Comparison of ENCODE assay signal across 8 cellular contexts in genomic region chr3:182792901-182793662, GRCh38. TPM values are rescaled to one million over a fixed set of nuclear protein-coding genes. Genes with fewer than 3 reads are reported as not detected.
DNase-seq lines count a peak whose midpoint lies in the region; ATAC-seq, FAIRE-seq and TF ChIP-seq lines count a peak whose summit lies in the region.

ATP11B (plus strand) TSS chr3:182793504; CDS start chr3:182793760, 256 bp downstream.

- peak within 1 kb of the TSS; percentile 92 for H4K5ac ChIP-seq in H1 (ENCODE audit: insufficient read length, low read depth, low read length)
- peak within 1 kb of the TSS; percentile 78 for H4K5ac ChIP-seq in mesendoderm (ENCODE audit: low read length)

- H3K4me1 Mint-ChIP-seq in CD8-positive, alpha-beta memory T cell: peaks cover 37 to 39% (median 38%) of the 10 kb centered on the region in 3 donors

- peaks cover 2 to 6% of the 10 kb centered on the region in 2 donors for H3K27me3 Mint-ChIP-seq in CD8-positive, alpha-beta memory T cell

- H3K4me3 Mint-ChIP-seq in CD8-positive, alpha-beta memory T cell: peak within 1 kb of the TSS; percentile 96 to 100 (median 98)

- H3K79me2 ChIP-seq in H1 (ENCODE audit: control insufficient read depth in 1 of 2, insufficient read depth in 2 of 2, low read length in 2 of 2) (peaks cover 0 to 6% of the 10 kb centered on the region in 2 experiments; a peak in 1 of 4 replicates), mesendoderm (ENCODE audit: control insufficient read depth, insufficient read depth, low read length) (no peaks in the 10 kb centered on the region)

- H3K14ac ChIP-seq in H1 (ENCODE audit: insufficient read length): no peak within 1 kb of the TSS

- no peaks in the 10 kb centered on the region for H3K9me3 ChIP-seq in CD8-positive, alpha-beta memory T cell (ENCODE audit: low read length)
- H3K9me3 ChIP-seq in H1 (ENCODE audit: insufficient read depth in 2 of 2, low read depth in 1 of 2, low read length in 1 of 2): no peaks in the 10 kb centered on the region

- ATAC-seq in GM19397 (IDR thresholded peaks at IDR 0.05; ENCODE audit: unreplicated experiment) (peak; percentile 81), HG03521 (IDR thresholded peaks at IDR 0.05; ENCODE audit: unreplicated experiment) (peak; percentile 63)

- H2BK20ac ChIP-seq in H1 (ENCODE audit: low read length): no peak within 1 kb of the TSS

- TF ChIP-seq POLR2A in H1 (IDR thresholded peaks at IDR 0.05; ENCODE audit: control extremely low read depth in 1 of 2, low read depth in 2 of 2, low read length in 2 of 2): no peak; a peak in 1 of 3 replicates

- peak within 1 kb of the TSS; percentile 93 for H3K4me3 ChIP-seq in CD8-positive, alpha-beta memory T cell (ENCODE audit: low read length)
- H3K4me3 ChIP-seq in H1 (ENCODE audit: extremely low read depth in 1 of 4, insufficient read depth in 2 of 4, low read depth in 3 of 4, low read length in 4 of 4): peak within 1 kb of the TSS; percentile 81 to 98 (median 96)
- peak within 1 kb of the TSS; percentile 87 for H3K4me3 ChIP-seq in mesendoderm (ENCODE audit: low read length)

- no peak for TF ChIP-seq EP300 in H1 (IDR thresholded peaks at IDR 0.05; ENCODE audit: borderline replicate concordance in 1 of 2, low read depth in 2 of 2, low read length in 2 of 2)

- H3K36me3 ChIP-seq in CD8-positive, alpha-beta memory T cell (ENCODE audit: insufficient read depth, low read length): no peaks in the 10 kb centered on the region
- H3K36me3 ChIP-seq in H1 (ENCODE audit: control insufficient read depth in 2 of 4, insufficient read depth in 4 of 4, low read length in 3 of 4): no peaks in the 10 kb centered on the region
- no peaks in the 10 kb centered on the region for H3K36me3 ChIP-seq in mesendoderm (ENCODE audit: control insufficient read depth, insufficient read depth, low read length)

- peaks cover 0 to 17% (median 6%) of the 10 kb centered on the region in 3 donors for H3K36me3 Mint-ChIP-seq in CD8-positive, alpha-beta memory T cell

- no peak for FAIRE-seq in H1 (lab: Jason Lieb, UNC)

- no peak within 1 kb of the TSS for H4K91ac ChIP-seq in H1 (replicated peaks; ENCODE audit: insufficient read length, low read length)

- H2AK5ac ChIP-seq in H1 (ENCODE audit: low read depth, low read length) (peak within 1 kb of the TSS; percentile 11; the same call in 1 of the 2 replicates), mesendoderm (ENCODE audit: low read length) (no peak within 1 kb of the TSS)

- H2BK12ac ChIP-seq in H1 (ENCODE audit: low read depth, low read length): no peak within 1 kb of the TSS

- WGBS in H1 (ENCODE audit: extremely low coverage in 1 of 2, insufficient coverage in 1 of 2, insufficient read length in 1 of 2, insufficient replicate concordance in 2 of 2, low coverage in 1 of 2, low lambda C conversion rate in 2 of 2, missing lambda C conversion rate in 1 of 2), 2 experiments: 2% methylated on average over 26 of the region's 74 CpGs; no CpG with 5 or more reads in 1 of the 2 experiments
- WGBS in mesendoderm (ENCODE audit: extremely low coverage, insufficient coverage, low lambda C conversion rate): no CpG with 5 or more reads among the region's 74 CpGs

- H2BK120ac ChIP-seq in H1 (replicated peaks; ENCODE audit: low read depth, low read length): no peak within 1 kb of the TSS
- no peak within 1 kb of the TSS for H2BK120ac ChIP-seq in mesendoderm (ENCODE audit: low read depth, low read length)

- no peaks in the 10 kb centered on the region for H3K79me1 ChIP-seq in H1 (ENCODE audit: low read depth, low read length)
- peaks cover 2% of the 10 kb centered on the region for H3K79me1 ChIP-seq in mesendoderm (ENCODE audit: low read length)

- no peak within 1 kb of the TSS for H3K23ac ChIP-seq in H1 (ENCODE audit: insufficient read length)
- H3K23ac ChIP-seq in mesendoderm (ENCODE audit: low read length): no peak within 1 kb of the TSS

- H3K27ac ChIP-seq in CD8-positive, alpha-beta memory T cell (ENCODE audit: low read depth, low read length): peak within 1 kb of the TSS; percentile 96
- H3K27ac ChIP-seq in H1 (ENCODE audit: low read depth, low read length) (peak within 1 kb of the TSS; percentile 18; the same call in 1 of the 2 replicates), mesendoderm (ENCODE audit: low read depth, low read length) (peak within 1 kb of the TSS; percentile 37)

- H3K4me1 ChIP-seq in CD8-positive, alpha-beta memory T cell (ENCODE audit: insufficient read depth, low read length): peaks cover 31% of the 10 kb centered on the region
- H3K4me1 ChIP-seq in H1 (replicated peaks in 1 of 4; ENCODE audit: control insufficient read depth in 3 of 4, insufficient read depth in 4 of 4, low read length in 3 of 4) (peaks cover 0 to 3% (median 0%) of the 10 kb centered on the region in 4 experiments; a peak in 2 of 7 replicates), mesendoderm (ENCODE audit: control insufficient read depth, low read depth, low read length) (no peaks in the 10 kb centered on the region)

- TF ChIP-seq RAD21 in H1 (IDR thresholded peaks at IDR 0.05 in 1 of 2, conservative IDR thresholded peaks at IDR 0.05 in 1 of 2; ENCODE audit: low read depth in 2 of 2, low read length in 2 of 2): no peak

- H3K56ac ChIP-seq in H1 (replicated peaks; ENCODE audit: insufficient read length, low read depth, low read length) (peak within 1 kb of the TSS; percentile 33), mesendoderm (ENCODE audit: low read length) (peak within 1 kb of the TSS; percentile 83)

- H3K9ac ChIP-seq in H1 (replicated peaks in 1 of 4; ENCODE audit: extremely low read depth in 1 of 4, low read depth in 3 of 4, low read length in 3 of 4): peak within 1 kb of the TSS; percentile 67 to 91 (median 78)
- H3K9ac ChIP-seq in mesendoderm (ENCODE audit: low read length): peak within 1 kb of the TSS; percentile 75

- H4K8ac ChIP-seq in H1 (ENCODE audit: extremely low read depth, insufficient read depth, low read length): peak within 1 kb of the TSS; percentile 97
- peak within 1 kb of the TSS; percentile 94 for H4K8ac ChIP-seq in mesendoderm (ENCODE audit: low read depth, low read length)

- H2BK5ac ChIP-seq in H1 (ENCODE audit: low read depth, low read length) (peak within 1 kb of the TSS; percentile 8; the same call in 1 of the 2 replicates), mesendoderm (ENCODE audit: low read length) (no peak within 1 kb of the TSS)

- POLR2A ChIA-PET in CD8-positive, alpha-beta memory T cell (lab: Charles Lee): interaction anchor here (0.9 to 1.4 kb wide), 5 partner anchors 50 to 1880 kb away, joined by 3 to 5 read pairs (median 4); partner anchors contain the start of gene FXR1
- POLR2A ChIA-PET in H1 (lab: Charles Lee; ENCODE audit: partially characterized antibody): interaction anchor here (1.0 kb wide), 1 partner anchor 11 kb away, joined by 3 read pairs; no protein-coding TSS in a partner anchor

- peak; percentile 78 to 86 (median 83) for DNase-seq in CD8-positive, alpha-beta memory T cell
- DNase-seq in NOMO-1 treated with dmso at 0.1 percent for 144 hours (lab: John Stamatoyannopoulos, UW; ENCODE audit: unreplicated experiment) (peak; percentile 82), H1 (ENCODE audit: low read depth in 1 of 2, low spot score in 2 of 2) (peak in 1 of 2 experiments; percentile 76), mesendoderm (peak; percentile 66)
- DNase-seq in activated CD8-positive, alpha-beta memory T cell treated with anti-CD3 and anti-CD28 coated beads for 4 hours (ENCODE audit: low read depth in 2 of 2): peak; percentile 59 to 62
- peak; percentile 73 for DNase-seq in stimulated activated CD8-positive, alpha-beta memory T cell treated with anti-CD3 and anti-CD28 coated beads, Interleukin-12 subunit alpha, Interleukin-12 subunit beta, amount 100 ng/mL, for 4 hours (ENCODE audit: low read depth)

- peak within 1 kb of the TSS; percentile 98 for H2AFZ ChIP-seq in H1 (ENCODE audit: low read length)

- H3K27ac Mint-ChIP-seq in CD8-positive, alpha-beta memory T cell: peak within 1 kb of the TSS; percentile 98 to 100 (median 100)

- no peak within 1 kb of the TSS for H3K4ac ChIP-seq in H1 (replicated peaks; ENCODE audit: insufficient read length, low read depth, low read length)
- peak within 1 kb of the TSS; percentile 71 for H3K4ac ChIP-seq in mesendoderm (ENCODE audit: low read depth, low read length)

- H3K27me3 ChIP-seq in CD8-positive, alpha-beta memory T cell (ENCODE audit: insufficient read depth, low read length, poor library complexity, severe bottlenecking): no peaks in the 10 kb centered on the region
- peaks cover 0 to 8% (median 5%) of the 10 kb centered on the region in 4 experiments; a peak in 2 of 7 replicates for H3K27me3 ChIP-seq in H1 (replicated peaks in 1 of 4; ENCODE audit: control insufficient read depth in 3 of 4, extremely low read depth in 1 of 4, insufficient read depth in 3 of 4, low read length in 3 of 4)
- no peaks in the 10 kb centered on the region for H3K27me3 ChIP-seq in mesendoderm (ENCODE audit: insufficient read depth, low read length, poor library complexity)

- H2BK15ac ChIP-seq in H1 (ENCODE audit: low read length): no peak within 1 kb of the TSS
- no peak within 1 kb of the TSS for H2BK15ac ChIP-seq in mesendoderm (replicated peaks; ENCODE audit: low read depth)

- CTCF ChIA-PET in CD8-positive, alpha-beta memory T cell (lab: Charles Lee): interaction anchor here (0.7 to 2.4 kb wide), 2 partner anchors 13 to 44 kb away, joined by 3 to 9 read pairs; no protein-coding TSS in a partner anchor
- CTCF ChIA-PET in H1 (lab: Charles Lee; ENCODE audit: partially characterized antibody): interaction anchor here (0.9 to 1.8 kb wide), 4 partner anchors 22 to 79 kb away, joined by 3 to 5 read pairs (median 4); no protein-coding TSS in a partner anchor

- TF ChIP-seq CTCF in H1 (IDR thresholded peaks at IDR 0.05; ENCODE audit: control extremely low read depth in 1 of 3, insufficient read depth in 1 of 3, low read depth in 1 of 3, low read length in 3 of 3): no peak

- H4K20me1 ChIP-seq in H1 (replicated peaks in 1 of 2; ENCODE audit: control insufficient read depth in 1 of 2, insufficient read depth in 2 of 2, low read length in 2 of 2): no peaks in the 10 kb centered on the region

- peaks cover 11% of the 10 kb centered on the region for H3K23me2 ChIP-seq in H1 (ENCODE audit: low read depth, low read length)

- no peaks in the 10 kb centered on the region for H3K9me3 Mint-ChIP-seq in CD8-positive, alpha-beta memory T cell

- peak within 1 kb of the TSS; percentile 73 for H3K18ac ChIP-seq in H1 (ENCODE audit: extremely low read depth, low read length)
- H3K18ac ChIP-seq in mesendoderm (ENCODE audit: low read length): peak within 1 kb of the TSS; percentile 93

- H3K4me2 ChIP-seq in H1 (ENCODE audit: insufficient read depth in 1 of 2, low read depth in 2 of 2, low read length in 2 of 2): peak within 1 kb of the TSS; percentile 93 to 96
- peak within 1 kb of the TSS; percentile 87 for H3K4me2 ChIP-seq in mesendoderm (ENCODE audit: low read length)

RNA-seq across cellular contexts. Expression of gene ATP11B, which starts in this region (rescaled TPM):
- 10 to 100 TPM; 76.4 to 78.2 TPM for total RNA-seq in CD8-positive, alpha-beta memory T cell
- 47.0 TPM for polyA plus RNA-seq in CD8-positive, alpha-beta memory T cell
- 26.5 and 27.2 TPM in 2 replicates for total RNA-seq in H1 (2021; fragmentation: NEBNext Ultra II Directional; extraction: Animal tissue kit (Norgen Biotek cat#: 25700))
- 4.5 and 5.1 TPM in 2 replicates for polyA plus RNA-seq in H1 (2011; rRNA removed)
- 5.7 TPM for polyA plus RNA-seq in H1 (2011; cell fraction: cytosol; rRNA removed)
- polyA plus RNA-seq in H1 (2011; cell fraction: nucleus; rRNA removed): 3.2 TPM
- polyA plus RNA-seq in H1 (2012, experiment 1 of 2): 6.3 to 11.5 TPM (median 10.5 TPM) in 4 replicates
- 0.34 TPM for polyA plus RNA-seq in H1 (2012, experiment 2 of 2)
- polyA plus RNA-seq in H1 (2013, experiment 1 of 2): 13.7 TPM
- polyA plus RNA-seq in H1 (2013, experiment 2 of 2): 16.1 TPM
- 10.5 and 15.7 TPM in 2 replicates for polyA minus RNA-seq in H1 (2011; rRNA and poly(A)+ RNA removed)
- 10.8 TPM for polyA minus RNA-seq in H1 (2011; cell fraction: cytosol; rRNA and poly(A)+ RNA removed)
- polyA minus RNA-seq in H1 (2011; cell fraction: nucleus; rRNA and poly(A)+ RNA removed): 22.3 TPM
- 12.0 TPM for polyA plus RNA-seq in mesendoderm (2013, experiment 1 of 2)
- polyA plus RNA-seq in mesendoderm (2013, experiment 2 of 2): 11.8 TPM

Comparison
In these comparisons a context has a peak if more than half of its experiments do, and no peak if none do; other contexts are left out.
1. H3K27ac ChIP-seq: peak in every context shown above with its lines; median percentile 96 in CD8-positive, alpha-beta memory T cell; 37 in mesendoderm; 18 in H1.